ENCODE assay signal across 9 cellular contexts in the genomic region with DNA sequence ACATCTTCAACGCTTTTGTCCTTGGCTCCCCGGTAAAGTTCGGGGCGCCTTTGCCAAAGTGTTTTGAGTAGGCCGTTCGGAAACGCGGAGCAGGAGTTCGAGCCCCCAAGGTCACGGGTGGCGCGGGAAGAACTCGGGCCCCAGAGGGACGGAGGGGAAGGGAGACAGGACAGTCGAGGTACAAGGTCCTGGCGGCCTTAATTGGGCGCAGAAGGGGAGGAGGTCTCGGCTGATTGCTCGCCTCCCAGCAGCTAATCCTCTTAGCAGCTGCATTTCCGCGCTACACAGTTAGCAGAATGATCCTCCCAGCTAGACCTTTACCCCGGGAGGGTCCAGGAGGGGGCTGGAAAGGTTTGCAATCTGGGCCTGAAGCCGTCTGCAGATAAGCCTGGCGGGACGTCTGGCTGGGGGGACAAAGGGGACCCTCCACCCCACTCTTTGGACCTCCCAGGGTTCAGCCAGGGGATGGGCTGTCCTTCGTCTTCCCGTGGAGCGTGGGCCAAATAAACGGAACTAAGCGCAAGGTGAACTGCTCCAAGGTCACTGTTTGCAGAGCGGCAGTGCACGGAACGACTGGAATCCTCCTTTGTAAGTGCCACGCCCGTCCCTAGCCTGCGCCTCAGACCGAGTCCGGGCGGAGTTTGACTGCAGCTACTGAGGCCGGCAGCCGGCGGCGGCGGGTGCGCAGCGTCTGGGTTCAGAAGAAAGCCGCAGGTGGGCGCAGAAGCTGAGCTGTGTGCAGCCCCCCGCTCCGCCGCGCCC. TPM values are rescaled to one million over a fixed set of nuclear protein-coding genes. Genes with fewer than 3 reads are reported as not detected.
DNase-seq lines count a peak whose midpoint lies in the region; ATAC-seq and TF ChIP-seq lines count a peak whose summit lies in the region.
"Had no signal": no experiment of that assay in that cellular context is flagged by ENCODE, and none has a peak within 500 bp of the region (broad histone marks: within the 10 kb centered on the region; RNA-seq: fewer than 3 reads in every experiment).

No MANE protein-coding gene starts in this region.

- no peaks in the 10 kb centered on the region for H3K9me3 ChIP-seq in PC-3 (ENCODE audit: low read length)
- H3K9me3 ChIP-seq in esophagus muscularis mucosa: no peaks in the 10 kb centered on the region
- H3K9me3 ChIP-seq in MG63: no peaks in the 10 kb centered on the region
- H3K9me3 ChIP-seq: SJSA1 had no signal

- TF ChIP-seq EP300 in esophagus muscularis mucosa (IDR thresholded peaks at IDR 0.05): no peak

- H3K36me3 ChIP-seq in PC-3 (ENCODE audit: low read depth, low read length) (no peaks in the 10 kb centered on the region), esophagus muscularis mucosa (no peaks in the 10 kb centered on the region), MG63 (no peaks in the 10 kb centered on the region)
- H3K36me3 ChIP-seq: SJSA1 had no signal

- POLR2A ChIA-PET in PC-3 (lab: Charles Lee; ENCODE audit: unreplicated experiment): interaction anchor here (0.6 kb wide), 1 partner anchor 208 kb away, joined by 3 read pairs; no protein-coding TSS in a partner anchor

- intact Hi-C loops in PC-3 (cut with micrococcal nuclease): loop anchor here (5.0 to 10.0 kb wide), 3 partner anchors 170 to 527 kb away; a partner anchor contains a TSS
- intact Hi-C loops in esophagus muscularis mucosa (cut with DNase I): no loop called here

- H3K27ac ChIP-seq in PC-3 (ENCODE audit: low read length): no peak overlapping the region
- H3K27ac ChIP-seq in esophagus muscularis mucosa (replicated peaks in 1 of 4): no peak overlapping the region
- H3K27ac ChIP-seq: SJSA1 had no signal

- WGBS in esophagus muscularis mucosa: 7% methylated on average over 25 of the region's 52 CpGs

- H3K27me3 ChIP-seq in PC-3 (ENCODE audit: low read length) (peaks cover 12% of the 10 kb centered on the region; the same call in 1 of the 2 replicates), esophagus muscularis mucosa (peaks cover 5 to 64% (median 31%) of the 10 kb centered on the region in 4 donors), MG63 (no peaks in the 10 kb centered on the region)

- H3K4me2 ChIP-seq in PC-3 (ENCODE audit: low read length): peak overlapping the region; percentile 98

- H3K9ac ChIP-seq in PC-3 (ENCODE audit: low read length): no peak overlapping the region

- peak; percentile 27 for ATAC-seq in PC-3
- ATAC-seq in HG03354 (IDR thresholded peaks at IDR 0.05; ENCODE audit: poor library complexity, severe bottlenecking, unreplicated experiment): no peak

- no peaks in the 10 kb centered on the region for H4K20me1 ChIP-seq in PC-3 (ENCODE audit: low read length)

- H3K79me2 ChIP-seq in PC-3 (ENCODE audit: low read length): no peaks in the 10 kb centered on the region

- H3K4me1 ChIP-seq in PC-3 (ENCODE audit: insufficient read depth, low read length) (peaks cover 10% of the 10 kb centered on the region; the same call in 1 of the 2 replicates), esophagus muscularis mucosa (peaks cover 26 to 38% (median 31%) of the 10 kb centered on the region in 4 donors)

- DNase-seq in PC-3 (peak; percentile 39), esophagus muscularis mucosa (ENCODE audit: extremely low spot score) (no peak), retina (peak; percentile 79), AML-193 (lab: John Stamatoyannopoulos, UW) (no peak), EL (no peak), MG63 (no peak)

- BruUV-seq in PC-3 (replicated peaks; lab: Mats Ljungman, UMichigan): no TSS peak

- CTCF ChIA-PET in PC-3 (lab: Charles Lee): no interaction called here

- no peaks in the 10 kb centered on the region for H3F3A ChIP-seq in PC-3 (ENCODE audit: low read length, unreplicated experiment)

- TF ChIP-seq POLR2A in esophagus muscularis mucosa (IDR thresholded peaks at IDR 0.05; ENCODE audit: low read depth): no peak

- H3K4me3 ChIP-seq in GM08714 (ENCODE audit: low read length) (peak overlapping the region; percentile 1; the same call in 1 of the 2 replicates), PC-3 (ENCODE audit: low read length) (peak overlapping the region; percentile 55), esophagus muscularis mucosa (peak overlapping the region; percentile 15 to 68 (median 44)), MG63 (no peak overlapping the region)
- H3K4me3 ChIP-seq: SJSA1 had no signal

- H2AFZ ChIP-seq in PC-3 (ENCODE audit: low read length): peak overlapping the region; percentile 56

- no peaks in the 10 kb centered on the region for H3K9me2 ChIP-seq in PC-3 (replicated peaks; ENCODE audit: low read length)

- TF ChIP-seq CTCF in PC-3 (conservative IDR thresholded peaks at IDR 0.05; ENCODE audit: low read depth, low read length): no peak
- no peak for TF ChIP-seq CTCF in esophagus muscularis mucosa (IDR thresholded peaks at IDR 0.05)

RNA-seq across cellular contexts. Expression of a gene that starts 7.2 kb away (rescaled TPM):
- total RNA-seq in PC-3 (2014; rRNA removed) (0.29 and 0.47 TPM in 2 replicates), esophagus muscularis mucosa (under 1 TPM in 1 of 4 donors, not detected in 3; 0.17 TPM)
- 0.30 TPM in 1 of 2 replicates, not detected in the other for total RNA-seq in MG63 (2014; rRNA removed; shearing (Covaris generic); ENCODE audit: low replicate concordance)
- total RNA-seq: SJSA1 had no signal

Comparison
In these comparisons a context has a peak if more than half of its experiments do, and no peak if none do; other contexts are left out.
1. DNase-seq: peak in PC-3 (single experiment) and retina (single experiment); none in esophagus muscularis mucosa (single experiment), AML-193 (0 of 2), EL (single experiment) and MG63 (single experiment).